19 cellular contexts compared by ENCODE assay signal in the genomic region with DNA sequence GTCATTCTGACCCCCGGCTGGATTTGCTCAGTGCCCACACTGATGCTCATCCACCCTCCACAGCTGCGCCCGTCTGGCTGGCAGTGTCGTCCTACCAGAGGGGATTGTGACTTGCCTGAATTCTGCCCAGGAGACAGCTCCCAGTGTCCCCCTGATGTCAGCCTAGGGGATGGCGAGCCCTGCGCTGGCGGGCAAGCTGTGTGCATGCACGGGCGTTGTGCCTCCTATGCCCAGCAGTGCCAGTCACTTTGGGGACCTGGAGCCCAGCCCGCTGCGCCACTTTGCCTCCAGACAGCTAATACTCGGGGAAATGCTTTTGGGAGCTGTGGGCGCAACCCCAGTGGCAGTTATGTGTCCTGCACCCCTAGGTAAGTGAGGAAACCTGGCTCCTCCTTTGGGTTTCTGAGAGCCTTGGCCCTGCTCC. TPM values are rescaled to one million over a fixed set of nuclear protein-coding genes. Genes with fewer than 3 reads are reported as not detected.
A peak's percentile ranks its signal among the peaks of the same experiment; 100 is the strongest.
DNase-seq lines count a peak whose midpoint lies in the region; ATAC-seq and TF ChIP-seq lines count a peak whose summit lies in the region.
"Had no signal": no experiment of that assay in that cellular context is flagged by ENCODE, and none has a peak within 500 bp of the region (broad histone marks: within the 10 kb centered on the region; RNA-seq: fewer than 3 reads in every experiment).

No MANE protein-coding gene starts in this region.

- DNase-seq in AG04450 (ENCODE audit: low read depth, low spot score) (no peak), HFFc6 (no peak), endodermal cell (no peak), T-helper 17 cell (no peak), midbrain (lab: John Stamatoyannopoulos, UW) (no peak)
- DNase-seq in activated effector memory CD4-positive, alpha-beta T cell treated with anti-CD3 and anti-CD28 coated beads, Interleukin-2, amount 50 U/mL, for 16 hours, result no peak
- DNase-seq: activated naive CD4-positive, alpha-beta T cell treated with Interleukin-2 at 50 U/mL for 16 hours; cortex of kidney; NCI-H187; NCI-H345; ovary; stimulated activated CD4-positive, alpha-beta T cell treated with anti-CD3 and anti-CD28 coated beads, Interleukin-4, amount 100 ng/mL, for 1 hour; substantia nigra; T-cell had no signal

- WGBS in endodermal cell (ENCODE audit: insufficient coverage in 1 of 2, insufficient read length in 1 of 2), 2 experiments, result 95 to 99% methylated on average over 12 to 13 of the region's 13 CpGs

- ATAC-seq in T-helper 17 cell, result no peak
- ATAC-seq: T-cell had no signal

- no peaks in the 10 kb centered on the region for H3K36me3 ChIP-seq in endodermal cell (ENCODE audit: control insufficient read depth, insufficient read depth, low read length)
- H3K36me3 ChIP-seq: ovary had no signal

- H3K27ac ChIP-seq in AG04450 (ENCODE audit: low read depth, low read length) (no peak overlapping the region), endodermal cell (ENCODE audit: low read depth, low read length) (no peak overlapping the region)
- H3K27ac ChIP-seq: ascending aorta, epithelial cell of prostate, ovary, vagina had no signal

- TF ChIP-seq CTCF in AG04450 (IDR thresholded peaks at IDR 0.05; ENCODE audit: low read depth, low read length) (0 out of 2 replicates have a peak, but pooled peaks have one; percentile 14), HFFc6 (IDR thresholded peaks at IDR 0.05) (peak; percentile 62), endodermal cell (conservative IDR thresholded peaks at IDR 0.05) (peak; percentile 46)

- H3K27me3 ChIP-seq in AG04450 (ENCODE audit: control insufficient read depth, insufficient read depth, low read length), result no peaks in the 10 kb centered on the region
- peaks cover 13% of the 10 kb centered on the region for H3K27me3 ChIP-seq in endodermal cell (ENCODE audit: control insufficient read depth, insufficient read depth, low read length, poor library complexity, severe bottlenecking)
- H3K27me3 ChIP-seq: ascending aorta, ovary, vagina had no signal

- H3K4me3 ChIP-seq in AG04450 (ENCODE audit: low read depth, low read length) (no peak overlapping the region), endodermal cell (ENCODE audit: low read length) (no peak overlapping the region)
- H3K4me3 ChIP-seq: ascending aorta, ovary, vagina had no signal

- H3K4me3 Mint-ChIP-seq in HFFc6, result no peak overlapping the region
- no peak overlapping the region for H3K4me3 Mint-ChIP-seq in endodermal cell
- no peak overlapping the region for H3K4me3 Mint-ChIP-seq in T-helper 17 cell
- H3K4me3 Mint-ChIP-seq: T-cell had no signal

- H3K9me3 Mint-ChIP-seq in HFFc6, result no peaks in the 10 kb centered on the region
- H3K9me3 Mint-ChIP-seq in endodermal cell, result no peaks in the 10 kb centered on the region
- H3K9me3 Mint-ChIP-seq: T-cell had no signal

- H3K9me3 ChIP-seq in AG04450 (ENCODE audit: control insufficient read depth, insufficient read depth, low read length) (no peaks in the 10 kb centered on the region; the same call in 1 of the 2 replicates), endodermal cell (ENCODE audit: control insufficient read depth, low read length) (no peaks in the 10 kb centered on the region), T-helper 17 cell (ENCODE audit: control insufficient read depth, low read length, poor library complexity, severe bottlenecking) (no peaks in the 10 kb centered on the region)
- H3K9me3 ChIP-seq: ascending aorta, ovary, vagina had no signal

- H3K4me1 Mint-ChIP-seq in HFFc6 (ENCODE audit: low read depth) (peaks cover 20% of the 10 kb centered on the region), endodermal cell (peaks cover 3% of the 10 kb centered on the region), T-helper 17 cell (peaks cover 12% of the 10 kb centered on the region)

- CTCF ChIA-PET in AG04450 (lab: Charles Lee), result interaction anchor here (0.6 to 4.6 kb wide), 3 partner anchors 28 to 153 kb away, joined by 3 to 27 read pairs (median 4); no protein-coding TSS in a partner anchor

- 0 out of 2 replicates have a peak, but pooled peaks cover 10% of the 10 kb centered on the region for H3K36me3 Mint-ChIP-seq in HFFc6 (ENCODE audit: low read depth)
- no peaks in the 10 kb centered on the region for H3K36me3 Mint-ChIP-seq in endodermal cell (ENCODE audit: low read depth)
- H3K36me3 Mint-ChIP-seq in T-helper 17 cell (ENCODE audit: low read depth), result no peaks in the 10 kb centered on the region

- H3K27ac Mint-ChIP-seq in HFFc6 (no peak overlapping the region), endodermal cell (no peak overlapping the region), T-helper 17 cell (no peak overlapping the region)
- H3K27ac Mint-ChIP-seq: T-cell had no signal

- POLR2A ChIA-PET in AG04450 (lab: Yijun Ruan, JAX), result no interaction called here

- H3K4me1 ChIP-seq in endodermal cell (ENCODE audit: control insufficient read depth, insufficient read depth, low read length), result peaks cover 4% of the 10 kb centered on the region

- H3K27me3 Mint-ChIP-seq in HFFc6 (ENCODE audit: insufficient read depth) (no peaks in the 10 kb centered on the region; the same call in none of the 2 replicates), endodermal cell (ENCODE audit: insufficient read depth) (peaks cover 7% of the 10 kb centered on the region), T-helper 17 cell (no peaks in the 10 kb centered on the region)
- H3K27me3 Mint-ChIP-seq: T-cell had no signal

- no peak overlapping the region for H3K9ac ChIP-seq in endodermal cell (ENCODE audit: extremely low read depth, low read length, poor library complexity, severe bottlenecking)

RNA-seq across cellular contexts. Expression of gene EFNA4, which starts 5.7 kb away (rescaled TPM):
- 10.1 and 12.9 TPM in 2 replicates for polyA plus RNA-seq in AG04450 (2011; rRNA removed)
- 8.8 and 8.9 TPM in 2 replicates for polyA minus RNA-seq in AG04450 (2011; rRNA and poly(A)+ RNA removed)
- 1 to 10 TPM; 3.6 to 5.6 (median 4.8) TPM for total RNA-seq in HFFc6 (2021; fragmentation: NEBNext Ultra II Directional; extraction: Animal tissue kit (Norgen Biotek cat#: 25700))
- total RNA-seq in endodermal cell (10 to 100 TPM; 15.9 to 17.9 TPM), T-helper 17 cell (1 to 10 TPM; 2.6 to 4.9 TPM)
- 30.7 TPM for polyA plus RNA-seq in endodermal cell (2013, experiment 1 of 2)
- 29.6 TPM for polyA plus RNA-seq in endodermal cell (2013, experiment 2 of 2)

RNA-seq across cellular contexts. Expression of gene ADAM15, which starts 6.7 kb away (rescaled TPM):
- 25.9 and 37.5 TPM in 2 replicates for polyA plus RNA-seq in AG04450 (2011; rRNA removed)
- polyA minus RNA-seq in AG04450 (2011; rRNA and poly(A)+ RNA removed), result 60.1 and 73.7 TPM in 2 replicates
- total RNA-seq in HFFc6 (2021; fragmentation: NEBNext Ultra II Directional; extraction: Animal tissue kit (Norgen Biotek cat#: 25700)), result 10 to 100 TPM; 51.1 to 66.9 (median 63.7) TPM
- 10 to 100 TPM; 13.4 to 16.5 TPM for total RNA-seq in endodermal cell
- 26.5 TPM for polyA plus RNA-seq in endodermal cell (2013, experiment 1 of 2)
- polyA plus RNA-seq in endodermal cell (2013, experiment 2 of 2), result 27.3 TPM
- total RNA-seq in T-helper 17 cell, result 10 to 100 TPM; 30.3 to 33.8 TPM

RNA-seq across cellular contexts. Expression of gene EFNA3, which starts 20.8 kb away (rescaled TPM):
- 0.51 and 0.56 TPM in 2 replicates for polyA plus RNA-seq in AG04450 (2011; rRNA removed)
- polyA minus RNA-seq in AG04450 (2011; rRNA and poly(A)+ RNA removed), result 0.60 and 0.91 TPM in 2 replicates
- total RNA-seq in HFFc6 (2021; fragmentation: NEBNext Ultra II Directional; extraction: Animal tissue kit (Norgen Biotek cat#: 25700)), result under 1 TPM; 0.25 to 0.87 (median 0.55) TPM
- total RNA-seq in endodermal cell, result 1 to 10 TPM; 3.1 to 6.0 TPM
- polyA plus RNA-seq in endodermal cell (2013, experiment 1 of 2), result 19.9 TPM
- 19.0 TPM for polyA plus RNA-seq in endodermal cell (2013, experiment 2 of 2)
- total RNA-seq in T-helper 17 cell, result 1 to 10 TPM in 1 of 2 donors, under 1 TPM in 1; 0.29 to 1.3 TPM

RNA-seq across cellular contexts. Expression of gene DCST1, which starts 24.2 kb away (rescaled TPM):
- polyA plus RNA-seq in AG04450 (2011; rRNA removed), result not detected in 2 replicates
- polyA minus RNA-seq in AG04450 (2011; rRNA and poly(A)+ RNA removed), result not detected in 2 replicates
- total RNA-seq in HFFc6 (2021; fragmentation: NEBNext Ultra II Directional; extraction: Animal tissue kit (Norgen Biotek cat#: 25700)), result not detected
- not detected for total RNA-seq in endodermal cell
- polyA plus RNA-seq in endodermal cell (2013, experiment 1 of 2), result not detected
- polyA plus RNA-seq in endodermal cell (2013, experiment 2 of 2), result not detected
- under 1 TPM; 0.23 to 0.57 TPM for total RNA-seq in T-helper 17 cell
- total RNA-seq: ascending aorta, Daoy, glomerular endothelial cell, vagina had no signal

RNA-seq across cellular contexts. Expression of gene DCST2, which starts 24.2 kb away (rescaled TPM):
- polyA plus RNA-seq in AG04450 (2011; rRNA removed), result 0.07 and 0.19 TPM in 2 replicates
- 0.09 and 0.39 TPM in 2 replicates for polyA minus RNA-seq in AG04450 (2011; rRNA and poly(A)+ RNA removed)
- under 1 TPM in 2 of 6 experiments, not detected in 4; 0.08 to 0.14 TPM for total RNA-seq in HFFc6 (2021; fragmentation: NEBNext Ultra II Directional; extraction: Animal tissue kit (Norgen Biotek cat#: 25700))
- total RNA-seq in endodermal cell (1 to 10 TPM in 1 of 2 donors, under 1 TPM in 1; 0.44 to 2.0 TPM), T-helper 17 cell (1 to 10 TPM in 1 of 2 donors, under 1 TPM in 1; 0.94 to 1.3 TPM)
- 4.1 TPM for polyA plus RNA-seq in endodermal cell (2013, experiment 1 of 2)
- 3.4 TPM for polyA plus RNA-seq in endodermal cell (2013, experiment 2 of 2)
- total RNA-seq: Daoy had no signal
